Comparison of ENCODE assay signal across 19 cellular contexts in genomic region chr2:144377929-144378328, GRCh38.
DNase-seq lines count a peak whose midpoint lies in the region; ATAC-seq, FAIRE-seq and TF ChIP-seq lines count a peak whose summit lies in the region.
"Had no signal": no experiment of that assay in that cellular context is flagged by ENCODE, and none has a peak within 500 bp of the region (broad histone marks: within the 10 kb centered on the region; RNA-seq: fewer than 3 reads in every experiment).

No MANE protein-coding gene starts in this region.

- peaks cover 5% of the 10 kb centered on the region for H3K4me1 ChIP-seq in suprapubic skin
- H3K4me1 ChIP-seq: thyroid gland had no signal

- H3K9me3 Mint-ChIP-seq in activated naive CD8-positive, alpha-beta T cell treated with anti-CD3 and anti-CD28 coated beads, Interleukin-2, amount 50 U/mL, for 24 hours: no peaks in the 10 kb centered on the region
- H3K9me3 Mint-ChIP-seq in activated naive CD8-positive, alpha-beta T cell treated with anti-CD3 and anti-CD28 coated beads for 36 hours: no peaks in the 10 kb centered on the region

- no peaks in the 10 kb centered on the region for H3K36me3 ChIP-seq in suprapubic skin
- H3K36me3 ChIP-seq: esophagus muscularis mucosa, thyroid gland had no signal

- no peaks in the 10 kb centered on the region for H3K27me3 Mint-ChIP-seq in activated naive CD8-positive, alpha-beta T cell treated with anti-CD3 and anti-CD28 coated beads, Interleukin-2, amount 50 U/mL, for 24 hours
- no peaks in the 10 kb centered on the region for H3K27me3 Mint-ChIP-seq in activated naive CD8-positive, alpha-beta T cell treated with anti-CD3 and anti-CD28 coated beads for 36 hours

- no peak for TF ChIP-seq EP300 in suprapubic skin (IDR thresholded peaks at IDR 0.05)

- FAIRE-seq in RCC 7860 (lab: Jason Lieb, UNC): peak; percentile 18
- FAIRE-seq: GM19239 had no signal

- DNase-seq in activated naive CD8-positive, alpha-beta T cell treated with anti-CD3 and anti-CD28 coated beads, Interleukin-2, amount 50 U/mL, for 24 hours: no peak
- no peak for DNase-seq in activated naive CD8-positive, alpha-beta T cell treated with anti-CD3 and anti-CD28 coated beads for 36 hours
- DNase-seq in RCC 7860 (ENCODE audit: low spot score): peak; percentile 53
- DNase-seq in fibroblast of mammary gland (ENCODE audit: low read depth): peak; percentile 88
- no peak for DNase-seq in suprapubic skin (ENCODE audit: low spot score in 2 of 2)
- no peak for DNase-seq in head of caudate nucleus
- DNase-seq in stimulated activated CD4-positive, alpha-beta T cell treated with anti-CD3 and anti-CD28 coated beads, Interleukin-12 subunit alpha, Interleukin-12 subunit beta, amount 100 ng/mL, for 4 hours: no peak
- no peak for DNase-seq in DMS79 treated with DMSO at 0.1 percent for 48 hours (lab: John Stamatoyannopoulos, UW)
- DNase-seq: ACHN; activated CD4-positive, alpha-beta T cell treated with anti-CD3 and anti-CD28 coated beads, Interleukin-2, amount 10 ng/mL, durations not matched to agents 24 days and 14 days; aorta; Karpas-422; NCI-H2029; NCI-H526; T-helper 9 cell; thyroid gland had no signal

- no peaks in the 10 kb centered on the region for H3K27me3 ChIP-seq in suprapubic skin
- H3K27me3 ChIP-seq: esophagus muscularis mucosa, thyroid gland had no signal

- peak overlapping the region; percentile 23 for H3K27ac ChIP-seq in suprapubic skin
- H3K27ac ChIP-seq: esophagus muscularis mucosa, thyroid gland had no signal

- H3K27ac Mint-ChIP-seq in activated naive CD8-positive, alpha-beta T cell treated with anti-CD3 and anti-CD28 coated beads, Interleukin-2, amount 50 U/mL, for 24 hours: peak overlapping the region; percentile 82
- H3K27ac Mint-ChIP-seq in activated naive CD8-positive, alpha-beta T cell treated with anti-CD3 and anti-CD28 coated beads for 36 hours: no peak overlapping the region
- H3K27ac Mint-ChIP-seq: activated CD4-positive, alpha-beta T cell treated with anti-CD3 and anti-CD28 coated beads, Interleukin-2, amount 10 ng/mL, durations not matched to agents 24 days and 14 days had no signal

- ATAC-seq in activated naive CD8-positive, alpha-beta T cell treated with anti-CD3 and anti-CD28 coated beads, Interleukin-2, amount 50 U/mL, for 24 hours: peak; percentile 38

- peak overlapping the region; percentile 9 for H3K4me3 Mint-ChIP-seq in activated naive CD8-positive, alpha-beta T cell treated with anti-CD3 and anti-CD28 coated beads, Interleukin-2, amount 50 U/mL, for 24 hours
- no peak overlapping the region for H3K4me3 Mint-ChIP-seq in activated naive CD8-positive, alpha-beta T cell treated with anti-CD3 and anti-CD28 coated beads for 36 hours
- H3K4me3 Mint-ChIP-seq: activated CD4-positive, alpha-beta T cell treated with anti-CD3 and anti-CD28 coated beads, Interleukin-2, amount 10 ng/mL, durations not matched to agents 24 days and 14 days had no signal

- WGBS in suprapubic skin: 66% methylated on average over 2 of the region's 2 CpGs

- peaks cover 82% of the 10 kb centered on the region for H3K4me1 Mint-ChIP-seq in activated naive CD8-positive, alpha-beta T cell treated with anti-CD3 and anti-CD28 coated beads, Interleukin-2, amount 50 U/mL, for 24 hours
- peaks cover 46% of the 10 kb centered on the region for H3K4me1 Mint-ChIP-seq in activated naive CD8-positive, alpha-beta T cell treated with anti-CD3 and anti-CD28 coated beads for 36 hours

- H3K4me3 ChIP-seq in fibroblast of mammary gland (ENCODE audit: control insufficient read depth, low read depth, low read length) (no peak overlapping the region), suprapubic skin (no peak overlapping the region)
- H3K4me3 ChIP-seq: esophagus muscularis mucosa, lung, thyroid gland had no signal

- H3K36me3 Mint-ChIP-seq in activated naive CD8-positive, alpha-beta T cell treated with anti-CD3 and anti-CD28 coated beads, Interleukin-2, amount 50 U/mL, for 24 hours (ENCODE audit: low read depth): no peaks in the 10 kb centered on the region
- H3K36me3 Mint-ChIP-seq in activated naive CD8-positive, alpha-beta T cell treated with anti-CD3 and anti-CD28 coated beads for 36 hours: peaks cover 2% of the 10 kb centered on the region

- intact Hi-C loops in head of caudate nucleus (cut with DNase I): no loop called here

- no peaks in the 10 kb centered on the region for H3K9me3 ChIP-seq in suprapubic skin
- H3K9me3 ChIP-seq: esophagus muscularis mucosa, thyroid gland had no signal

- no peak for TF ChIP-seq POLR2A in suprapubic skin (IDR thresholded peaks at IDR 0.05)

- TF ChIP-seq CTCF in fibroblast of mammary gland (conservative IDR thresholded peaks at IDR 0.05; ENCODE audit: control insufficient read depth, insufficient read depth, low read depth, low read length) (no peak), suprapubic skin (IDR thresholded peaks at IDR 0.05) (no peak)

Comparison
In these comparisons a context has a peak if more than half of its experiments do, and no peak if none do; other contexts are left out.
1. DNase-seq: peak in RCC 7860 (single experiment) and fibroblast of mammary gland (single experiment); none in activated naive CD8-positive, alpha-beta T cell treated with anti-CD3 and anti-CD28 coated beads, Interleukin-2, amount 50 U/mL, for 24 hours (single experiment), activated naive CD8-positive, alpha-beta T cell treated with anti-CD3 and anti-CD28 coated beads for 36 hours (single experiment), suprapubic skin (0 of 2), head of caudate nucleus (0 of 42), stimulated activated CD4-positive, alpha-beta T cell treated with anti-CD3 and anti-CD28 coated beads, Interleukin-12 subunit alpha, Interleukin-12 subunit beta, amount 100 ng/mL, for 4 hours (single experiment) and DMS79 treated with DMSO at 0.1 percent for 48 hours (single experiment).